Comparison of ENCODE assay signal across 27 cellular contexts in the genomic region with DNA sequence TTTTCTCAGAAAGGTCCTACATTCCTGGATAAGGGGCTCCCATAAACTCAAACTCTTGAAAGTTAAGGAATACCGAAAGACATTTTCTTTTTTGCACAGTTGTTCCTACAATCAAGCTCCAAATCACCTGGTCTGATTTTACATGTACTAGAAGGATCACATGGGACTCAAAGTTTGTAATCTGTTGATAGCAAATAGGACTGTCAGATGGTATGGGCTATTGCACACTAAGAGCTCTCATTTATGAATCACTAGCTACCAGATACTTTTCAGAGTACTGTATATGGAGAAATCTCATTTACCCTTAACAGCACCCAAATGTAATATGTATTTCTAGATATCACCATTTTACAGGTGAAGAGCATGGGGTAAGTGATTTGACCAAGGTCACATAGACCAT.
"Had no signal": no experiment of that assay in that cellular context is flagged by ENCODE, and none has a peak within 500 bp of the region (broad histone marks: within the 10 kb centered on the region; RNA-seq: fewer than 3 reads in every experiment).

No MANE protein-coding gene starts in this region.

- FAIRE-seq: islet of Langerhans, kidney, pancreas, small intestine had no signal

- H3K4me1 Mint-ChIP-seq: naive thymus-derived CD4-positive, alpha-beta T cell; stimulated activated effector memory CD8-positive, alpha-beta T cell treated with anti-CD3 and anti-CD28 coated beads, Interleukin-12 subunit alpha, Interleukin-12 subunit beta, amount 100 ng/mL, for 72 hours had no signal

- H3K9me3 ChIP-seq: left lung, lower lobe of right lung, mucosa of descending colon, pancreas, prostate gland, spleen, transverse colon, upper lobe of left lung, vagina had no signal

- H3K4me3 ChIP-seq: hepatocyte, left lung, lower lobe of right lung, mucosa of descending colon, pancreas, prostate gland, spleen, transverse colon, upper lobe of left lung, vagina had no signal

- ATAC-seq: left colon; left lung; lower lobe of right lung; mucosa of descending colon; naive thymus-derived CD4-positive, alpha-beta T cell; pancreas; right cardiac atrium; sciatic nerve had no signal

- H3K36me3 ChIP-seq: left lung, lower lobe of right lung, pancreas, prostate gland, spleen, transverse colon, upper lobe of left lung, vagina had no signal

- H3K4me2 ChIP-seq: hepatocyte had no signal

- H3K4me3 Mint-ChIP-seq: naive thymus-derived CD4-positive, alpha-beta T cell; natural killer cell treated with Interleukin-12 subunit alpha and Interleukin-12 subunit beta and Interleukin-15 and Interleukin-18, amount 100 ng/mL, for 72 hours; stimulated activated effector memory CD8-positive, alpha-beta T cell treated with anti-CD3 and anti-CD28 coated beads, Interleukin-12 subunit alpha, Interleukin-12 subunit beta, amount 100 ng/mL, for 72 hours; stimulated activated naive CD8-positive, alpha-beta T cell treated with anti-CD3 and anti-CD28 coated beads, Interleukin-15, Interleukin-2, amounts not matched to agents 100 ng/mL and 50 ng/mL, for 24 hours had no signal

- H3K9me3 Mint-ChIP-seq: naive thymus-derived CD4-positive, alpha-beta T cell; natural killer cell treated with Interleukin-12 subunit alpha and Interleukin-12 subunit beta and Interleukin-15 and Interleukin-18, amount 100 ng/mL, for 72 hours; stimulated activated effector memory CD8-positive, alpha-beta T cell treated with anti-CD3 and anti-CD28 coated beads, Interleukin-12 subunit alpha, Interleukin-12 subunit beta, amount 100 ng/mL, for 72 hours; stimulated activated naive CD8-positive, alpha-beta T cell treated with anti-CD3 and anti-CD28 coated beads, Interleukin-15, Interleukin-2, amounts not matched to agents 100 ng/mL and 50 ng/mL, for 24 hours had no signal

- H3K27ac ChIP-seq: hepatocyte, left lung, lower lobe of right lung, pancreas, prostate gland, spleen, transverse colon, upper lobe of left lung, vagina had no signal

- H3K36me3 Mint-ChIP-seq: naive thymus-derived CD4-positive, alpha-beta T cell; natural killer cell treated with Interleukin-12 subunit alpha and Interleukin-12 subunit beta and Interleukin-15 and Interleukin-18, amount 100 ng/mL, for 72 hours; stimulated activated effector memory CD8-positive, alpha-beta T cell treated with anti-CD3 and anti-CD28 coated beads, Interleukin-12 subunit alpha, Interleukin-12 subunit beta, amount 100 ng/mL, for 72 hours had no signal

- H3K4me1 ChIP-seq: left lung, lower lobe of right lung, pancreas, prostate gland, spleen, transverse colon, upper lobe of left lung, vagina had no signal

- DNase-seq: kidney; left colon; left lung; lower lobe of right lung; mammary epithelial cell; mesendoderm; midbrain; mucosa of descending colon; naive thymus-derived CD4-positive, alpha-beta T cell; pancreas; posterior cingulate gyrus; retina; right cardiac atrium; small intestine; spleen; stimulated activated CD4-positive, alpha-beta T cell treated with anti-CD3 and anti-CD28 coated beads, Interleukin-4, amount 100 ng/mL, for 24 hours; stimulated activated naive CD4-positive, alpha-beta T cell; transverse colon; upper lobe of left lung had no signal

- H3K27me3 ChIP-seq: hepatocyte, left lung, pancreas, spleen, transverse colon, upper lobe of left lung, vagina had no signal

- H2AFZ ChIP-seq: hepatocyte had no signal

- H3K27ac Mint-ChIP-seq: naive thymus-derived CD4-positive, alpha-beta T cell; natural killer cell treated with Interleukin-12 subunit alpha and Interleukin-12 subunit beta and Interleukin-15 and Interleukin-18, amount 100 ng/mL, for 72 hours; stimulated activated effector memory CD8-positive, alpha-beta T cell treated with anti-CD3 and anti-CD28 coated beads, Interleukin-12 subunit alpha, Interleukin-12 subunit beta, amount 100 ng/mL, for 72 hours; stimulated activated naive CD8-positive, alpha-beta T cell treated with anti-CD3 and anti-CD28 coated beads, Interleukin-15, Interleukin-2, amounts not matched to agents 100 ng/mL and 50 ng/mL, for 24 hours had no signal
